In genomic region chr1:30255111-30255510, GRCh38 we compare ENCODE assay signal across 29 cellular contexts.
"Had no signal": no experiment of that assay in that cellular context is flagged by ENCODE, and none has a peak within 500 bp of the region (broad histone marks: within the 10 kb centered on the region; RNA-seq: fewer than 3 reads in every experiment).

No MANE protein-coding gene starts in this region.

- H3K27ac ChIP-seq: stomach, suprapubic skin, testis, thoracic aorta, thyroid gland, tibial artery, tibial nerve, transverse colon, upper lobe of left lung, upper lobe of right lung, uterus, vagina had no signal

- DNase-seq: stimulated activated CD4-positive, alpha-beta T cell treated with anti-CD3 and anti-CD28 coated beads, Interleukin-2, amount 100 ng/mL, for 48 hours; stimulated activated CD4-positive, alpha-beta T cell treated with anti-CD3 and anti-CD28 coated beads, Interleukin-4, amount 100 ng/mL, for 1 hour; stimulated activated CD4-positive, alpha-beta T cell treated with anti-CD3 and anti-CD28 coated beads, Interleukin-4, amount 100 ng/mL, for 24 hours; stimulated activated CD4-positive, alpha-beta T cell treated with anti-CD3 and anti-CD28 coated beads, Interleukin-4, amount 100 ng/mL, for 4 hours; stimulated activated CD8-positive, alpha-beta memory T cell treated with anti-CD3 and anti-CD28 coated beads, Interleukin-4, amount 100 ng/mL, for 48 hours; stimulated activated naive B cell treated with anti-CD40 and anti-IgM and Interleukin-4, amounts not matched to agents 10 μg/mL and 1 μg/mL and 100 μg/mL, for 72 hours; stimulated activated naive CD4-positive, alpha-beta T cell; stimulated activated naive CD4-positive, alpha-beta T cell treated with Interleukin-2 at 50 U/mL for 16 hours; stimulated activated naive CD8-positive, alpha-beta T cell treated with anti-CD3 and anti-CD28 coated beads, Interleukin-15, amount 100 ng/mL, for 72 hours; stimulated activated naive CD8-positive, alpha-beta T cell treated with anti-CD3 and anti-CD28 coated beads, Interleukin-15, Interleukin-2, amounts not matched to agents 100 U/mL and 50 U/mL, for 24 hours; stomach; substantia nigra; testis; thyroid gland; tibial artery; transverse colon; trophoblast cell; upper lobe of left lung; upper lobe of right lung; uterus had no signal

- FAIRE-seq: urothelium cell line had no signal

- H3K4me3 Mint-ChIP-seq: stimulated activated effector memory CD8-positive, alpha-beta T cell treated with anti-CD3 and anti-CD28 coated beads, Interleukin-12 subunit alpha, Interleukin-12 subunit beta, amount 100 ng/mL, for 72 hours; stimulated activated memory B cell treated with anti-CD40 and anti-IgM and Interleukin-4, amounts not matched to agents 10 μg/mL and 1 μg/mL and 100 μg/mL, for 72 hours; stimulated activated naive B cell treated with anti-CD40 and anti-IgM and Interleukin-4, amounts not matched to agents 10 μg/mL and 1 μg/mL and 100 μg/mL, for 72 hours; stimulated activated naive CD8-positive, alpha-beta T cell treated with anti-CD3 and anti-CD28 coated beads, Interleukin-15, amount 100 ng/mL, for 72 hours; stimulated activated naive CD8-positive, alpha-beta T cell treated with anti-CD3 and anti-CD28 coated beads, Interleukin-15, Interleukin-2, amounts not matched to agents 100 ng/mL and 50 ng/mL, for 24 hours; type B pancreatic cell had no signal

- H3K4me1 ChIP-seq: stomach, suprapubic skin, testis, thyroid gland, tibial artery, tibial nerve, transverse colon, upper lobe of left lung, upper lobe of right lung, uterus, vagina had no signal

- H3K9me3 ChIP-seq: stomach, suprapubic skin, testis, thoracic aorta, thyroid gland, tibial artery, tibial nerve, transverse colon, upper lobe of left lung, upper lobe of right lung, uterus, vagina had no signal

- H3K27me3 ChIP-seq: testis, thyroid gland, upper lobe of left lung, uterus, vagina had no signal

- H3K4me3 ChIP-seq: stomach, suprapubic skin, testis, thoracic aorta, thyroid gland, tibial artery, tibial nerve, transverse colon, upper lobe of left lung, upper lobe of right lung, uterus, vagina had no signal

- H3K36me3 Mint-ChIP-seq: stimulated activated effector memory CD8-positive, alpha-beta T cell treated with anti-CD3 and anti-CD28 coated beads, Interleukin-12 subunit alpha, Interleukin-12 subunit beta, amount 100 ng/mL, for 72 hours; stimulated activated memory B cell treated with anti-CD40 and anti-IgM and Interleukin-4, amounts not matched to agents 10 μg/mL and 1 μg/mL and 100 μg/mL, for 72 hours; stimulated activated naive B cell treated with anti-CD40 and anti-IgM and Interleukin-4, amounts not matched to agents 10 μg/mL and 1 μg/mL and 100 μg/mL, for 72 hours; type B pancreatic cell had no signal

- H3K4me1 Mint-ChIP-seq: stimulated activated effector memory CD8-positive, alpha-beta T cell treated with anti-CD3 and anti-CD28 coated beads, Interleukin-12 subunit alpha, Interleukin-12 subunit beta, amount 100 ng/mL, for 72 hours; stimulated activated memory B cell treated with anti-CD40 and anti-IgM and Interleukin-4, amounts not matched to agents 10 μg/mL and 1 μg/mL and 100 μg/mL, for 72 hours; stimulated activated naive B cell treated with anti-CD40 and anti-IgM and Interleukin-4, amounts not matched to agents 10 μg/mL and 1 μg/mL and 100 μg/mL, for 72 hours; stimulated activated naive CD8-positive, alpha-beta T cell treated with anti-CD3 and anti-CD28 coated beads, Interleukin-15, amount 100 ng/mL, for 72 hours had no signal

- H3K36me3 ChIP-seq: stomach, suprapubic skin, thoracic aorta, thyroid gland, tibial artery, tibial nerve, transverse colon, upper lobe of left lung, upper lobe of right lung, uterus, vagina had no signal

- H3K27ac Mint-ChIP-seq: stimulated activated effector memory CD8-positive, alpha-beta T cell treated with anti-CD3 and anti-CD28 coated beads, Interleukin-12 subunit alpha, Interleukin-12 subunit beta, amount 100 ng/mL, for 72 hours; stimulated activated memory B cell treated with anti-CD40 and anti-IgM and Interleukin-4, amounts not matched to agents 10 μg/mL and 1 μg/mL and 100 μg/mL, for 72 hours; stimulated activated naive B cell treated with anti-CD40 and anti-IgM and Interleukin-4, amounts not matched to agents 10 μg/mL and 1 μg/mL and 100 μg/mL, for 72 hours; stimulated activated naive CD8-positive, alpha-beta T cell treated with anti-CD3 and anti-CD28 coated beads, Interleukin-15, amount 100 ng/mL, for 72 hours; stimulated activated naive CD8-positive, alpha-beta T cell treated with anti-CD3 and anti-CD28 coated beads, Interleukin-15, Interleukin-2, amounts not matched to agents 100 ng/mL and 50 ng/mL, for 24 hours; type B pancreatic cell had no signal

- ATAC-seq: stimulated activated effector memory CD8-positive, alpha-beta T cell treated with anti-CD3 and anti-CD28 coated beads, Interleukin-12 subunit alpha, Interleukin-12 subunit beta, amount 100 ng/mL, for 72 hours; stimulated activated memory B cell treated with anti-CD40 and anti-IgM and Interleukin-4, amounts not matched to agents 10 μg/mL and 1 μg/mL and 100 μg/mL, for 72 hours; stimulated activated naive B cell treated with anti-CD40 and anti-IgM and Interleukin-4, amounts not matched to agents 10 μg/mL and 1 μg/mL and 100 μg/mL, for 72 hours; stimulated activated naive CD8-positive, alpha-beta T cell treated with anti-CD3 and anti-CD28 coated beads, Interleukin-15, amount 100 ng/mL, for 72 hours; stimulated activated naive CD8-positive, alpha-beta T cell treated with anti-CD3 and anti-CD28 coated beads, Interleukin-15, Interleukin-2, amounts not matched to agents 100 U/mL and 50 U/mL, for 24 hours had no signal

- H3K9me3 Mint-ChIP-seq: stimulated activated effector memory CD8-positive, alpha-beta T cell treated with anti-CD3 and anti-CD28 coated beads, Interleukin-12 subunit alpha, Interleukin-12 subunit beta, amount 100 ng/mL, for 72 hours; stimulated activated memory B cell treated with anti-CD40 and anti-IgM and Interleukin-4, amounts not matched to agents 10 μg/mL and 1 μg/mL and 100 μg/mL, for 72 hours; stimulated activated naive B cell treated with anti-CD40 and anti-IgM and Interleukin-4, amounts not matched to agents 10 μg/mL and 1 μg/mL and 100 μg/mL, for 72 hours; stimulated activated naive CD8-positive, alpha-beta T cell treated with anti-CD3 and anti-CD28 coated beads, Interleukin-15, amount 100 ng/mL, for 72 hours; stimulated activated naive CD8-positive, alpha-beta T cell treated with anti-CD3 and anti-CD28 coated beads, Interleukin-15, Interleukin-2, amounts not matched to agents 100 ng/mL and 50 ng/mL, for 24 hours; type B pancreatic cell had no signal
